5 cellular contexts compared by ENCODE assay signal in genomic region chrX:15877914-15878313, GRCh38. TPM values are rescaled to one million over a fixed set of nuclear protein-coding genes. Genes with fewer than 3 reads are reported as not detected.
A peak's percentile ranks its signal among the peaks of the same experiment; 100 is the strongest.
DNase-seq lines count a peak whose midpoint lies in the region; ATAC-seq and TF ChIP-seq lines count a peak whose summit lies in the region.
"Not testable (repeated sequence)": the region's sequence is repeated elsewhere in the genome, so short reads cannot be mapped to it uniquely, and the experiment has no call there.

No MANE protein-coding gene starts in this region.

- intact Hi-C loops in activated CD8-positive, alpha-beta T cell treated with anti-CD3 and anti-CD28 coated beads for 36 hours (cut with micrococcal nuclease) = not testable (repeated sequence)

- not testable (repeated sequence) for DNase-seq in activated CD8-positive, alpha-beta T cell treated with anti-CD3 and anti-CD28 coated beads for 36 hours; activated naive CD8-positive, alpha-beta T cell treated with anti-CD3 and anti-CD28 coated beads, Interleukin-2, amount 50 U/mL, for 24 hours; stimulated activated naive B cell treated with anti-CD40 and anti-IgM and Interleukin-4, amounts not matched to agents 10 μg/mL and 1 μg/mL and 100 μg/mL, for 72 hours

- CTCF ChIA-PET in activated CD8-positive, alpha-beta T cell treated with anti-CD3 and anti-CD28 coated beads for 36 hours (lab: Charles Lee) = not testable (repeated sequence)

- not testable (repeated sequence) for TF ChIP-seq CTCF in activated CD8-positive, alpha-beta T cell treated with anti-CD3 and anti-CD28 coated beads for 36 hours (IDR thresholded peaks at IDR 0.05)

- not testable (repeated sequence) for H3K4me1 Mint-ChIP-seq in activated CD8-positive, alpha-beta T cell treated with anti-CD3 and anti-CD28 coated beads for 36 hours (ENCODE audit: low read depth); activated T-helper 17 cell treated with anti-CD3 and anti-CD28 coated beads, Interleukin-2, amount 50 U/mL, for 72 hours
- peaks cover 23% of the 10 kb centered on the region for H3K4me1 Mint-ChIP-seq in activated naive CD8-positive, alpha-beta T cell treated with anti-CD3 and anti-CD28 coated beads, Interleukin-2, amount 50 U/mL, for 24 hours
- H3K4me1 Mint-ChIP-seq in stimulated activated naive B cell treated with anti-CD40 and anti-IgM and Interleukin-4, amounts not matched to agents 10 μg/mL and 1 μg/mL and 100 μg/mL, for 72 hours = peaks cover 8 to 14% of the 10 kb centered on the region in 2 donors

- H3K27ac Mint-ChIP-seq in activated CD8-positive, alpha-beta T cell treated with anti-CD3 and anti-CD28 coated beads for 36 hours; activated T-helper 17 cell treated with anti-CD3 and anti-CD28 coated beads, Interleukin-2, amount 50 U/mL, for 72 hours; activated naive CD8-positive, alpha-beta T cell treated with anti-CD3 and anti-CD28 coated beads, Interleukin-2, amount 50 U/mL, for 24 hours: not testable (repeated sequence)
- H3K27ac Mint-ChIP-seq in stimulated activated naive B cell treated with anti-CD40 and anti-IgM and Interleukin-4, amounts not matched to agents 10 μg/mL and 1 μg/mL and 100 μg/mL, for 72 hours = peak overlapping the region; percentile 79

- H3K4me3 Mint-ChIP-seq in activated CD8-positive, alpha-beta T cell treated with anti-CD3 and anti-CD28 coated beads for 36 hours; activated T-helper 17 cell treated with anti-CD3 and anti-CD28 coated beads, Interleukin-2, amount 50 U/mL, for 72 hours; activated naive CD8-positive, alpha-beta T cell treated with anti-CD3 and anti-CD28 coated beads, Interleukin-2, amount 50 U/mL, for 24 hours; stimulated activated naive B cell treated with anti-CD40 and anti-IgM and Interleukin-4, amounts not matched to agents 10 μg/mL and 1 μg/mL and 100 μg/mL, for 72 hours: not testable (repeated sequence)

- POLR2A ChIA-PET in activated CD8-positive, alpha-beta T cell treated with anti-CD3 and anti-CD28 coated beads for 36 hours (lab: Charles Lee) = interaction anchor here (0.9 kb wide), 1 partner anchor 23 kb away, joined by 4 read pairs; the partner anchor contains the start of gene AP1S2

- ATAC-seq in activated CD4-positive, CD25-positive, alpha-beta regulatory T cell treated with anti-CD3 and anti-CD28 coated beads, Interleukin-2, amount 50 U/mL, for 24 hours = peak; percentile 68
- ATAC-seq in activated CD8-positive, alpha-beta T cell treated with anti-CD3 and anti-CD28 coated beads for 36 hours = peak; percentile 34
- peak; percentile 75 for ATAC-seq in activated T-helper 17 cell treated with anti-CD3 and anti-CD28 coated beads, Interleukin-2, amount 50 U/mL, for 72 hours (replicated peaks)
- peak; percentile 49 for ATAC-seq in activated naive CD8-positive, alpha-beta T cell treated with anti-CD3 and anti-CD28 coated beads, Interleukin-2, amount 50 U/mL, for 24 hours
- peak in 1 of 2 donors; percentile 34 for ATAC-seq in stimulated activated naive B cell treated with anti-CD40 and anti-IgM and Interleukin-4, amounts not matched to agents 10 μg/mL and 1 μg/mL and 100 μg/mL, for 72 hours (replicated peaks)

- H3K36me3 Mint-ChIP-seq in activated CD8-positive, alpha-beta T cell treated with anti-CD3 and anti-CD28 coated beads for 36 hours (ENCODE audit: low read depth); activated T-helper 17 cell treated with anti-CD3 and anti-CD28 coated beads, Interleukin-2, amount 50 U/mL, for 72 hours (ENCODE audit: low read depth); activated naive CD8-positive, alpha-beta T cell treated with anti-CD3 and anti-CD28 coated beads, Interleukin-2, amount 50 U/mL, for 24 hours (ENCODE audit: low read depth): not testable (repeated sequence)
- peaks cover 8 to 31% of the 10 kb centered on the region in 2 donors for H3K36me3 Mint-ChIP-seq in stimulated activated naive B cell treated with anti-CD40 and anti-IgM and Interleukin-4, amounts not matched to agents 10 μg/mL and 1 μg/mL and 100 μg/mL, for 72 hours

- H3K9me3 Mint-ChIP-seq in activated CD8-positive, alpha-beta T cell treated with anti-CD3 and anti-CD28 coated beads for 36 hours; activated T-helper 17 cell treated with anti-CD3 and anti-CD28 coated beads, Interleukin-2, amount 50 U/mL, for 72 hours; activated naive CD8-positive, alpha-beta T cell treated with anti-CD3 and anti-CD28 coated beads, Interleukin-2, amount 50 U/mL, for 24 hours: not testable (repeated sequence)
- peaks cover 5 to 19% of the 10 kb centered on the region in 2 donors for H3K9me3 Mint-ChIP-seq in stimulated activated naive B cell treated with anti-CD40 and anti-IgM and Interleukin-4, amounts not matched to agents 10 μg/mL and 1 μg/mL and 100 μg/mL, for 72 hours

- not testable (repeated sequence) for H3K27me3 Mint-ChIP-seq in activated CD8-positive, alpha-beta T cell treated with anti-CD3 and anti-CD28 coated beads for 36 hours; activated T-helper 17 cell treated with anti-CD3 and anti-CD28 coated beads, Interleukin-2, amount 50 U/mL, for 72 hours; activated naive CD8-positive, alpha-beta T cell treated with anti-CD3 and anti-CD28 coated beads, Interleukin-2, amount 50 U/mL, for 24 hours; stimulated activated naive B cell treated with anti-CD40 and anti-IgM and Interleukin-4, amounts not matched to agents 10 μg/mL and 1 μg/mL and 100 μg/mL, for 72 hours

RNA-seq across cellular contexts. Expression of gene AP1S2, which starts 23.3 kb away (rescaled TPM):
- total RNA-seq in activated CD8-positive, alpha-beta T cell treated with anti-CD3 and anti-CD28 coated beads for 36 hours = 10 to 100 TPM; 22.6 to 28.8 TPM
- total RNA-seq in activated T-helper 17 cell treated with anti-CD3 and anti-CD28 coated beads, Interleukin-2, amount 50 U/mL, for 72 hours = 10 to 100 TPM; 20.6 to 25.2 TPM
